Comparison of ENCODE assay signal across 1 cellular context in genomic region chr14:49761839-49762551, GRCh38.
TF ChIP-seq lines count a peak whose summit lies in the region.

No MANE protein-coding gene starts in this region.

TF ChIP-seq in K562, 482 proteins besides CTCF, POLR2A, EP300 and RAD21:
- no peak for TF ChIP-seq HES1 (IDR thresholded peaks at IDR 0.05; ENCODE audit: low read depth)
- no peak for TF ChIP-seq THRB (CRISPR knock-in tag; conservative IDR thresholded peaks at IDR 0.05)
- TF ChIP-seq ZBTB17 (CRISPR knock-in tag; IDR thresholded peaks at IDR 0.05): no peak
- no peak for TF ChIP-seq SP2 (IDR thresholded peaks at IDR 0.05; ENCODE audit: extremely low read depth, low read depth, low read length, poor library complexity, severe bottlenecking)
- TF ChIP-seq SIRT6 (IDR thresholded peaks at IDR 0.05; ENCODE audit: low read depth, low read length): no peak
- no peak for TF ChIP-seq SNRNP70 (optimal IDR thresholded peaks at IDR 0.05; ENCODE audit: low read depth, low read length)
- TF ChIP-seq ADNP (tag; IDR thresholded peaks at IDR 0.05): no peak
- TF ChIP-seq PTTG1 (tag; IDR thresholded peaks at IDR 0.05; ENCODE audit: low read depth): no peak
- TF ChIP-seq SNAPC5 (CRISPR knock-in tag; IDR thresholded peaks at IDR 0.05): no peak
- TF ChIP-seq ARID3A (IDR thresholded peaks at IDR 0.05; ENCODE audit: borderline replicate concordance, low read depth, low read length): no peak
- TF ChIP-seq CBFB (CRISPR knock-in tag; IDR thresholded peaks at IDR 0.05): no peak
- TF ChIP-seq SUPT5H (IDR thresholded peaks at IDR 0.05): no peak
- TF ChIP-seq GABPB1 (CRISPR knock-in tag; IDR thresholded peaks at IDR 0.05): no peak
- no peak for TF ChIP-seq PCBP1 (IDR thresholded peaks at IDR 0.05; ENCODE audit: low read depth, low read length, poor library complexity, severe bottlenecking)
- no peak for TF ChIP-seq CBX3 (IDR thresholded peaks at IDR 0.05; ENCODE audit: borderline replicate concordance in 1 of 2, low read length in 2 of 2)
- TF ChIP-seq ZNF449 (CRISPR knock-in tag; IDR thresholded peaks at IDR 0.05): no peak
- TF ChIP-seq NRF1 (conservative IDR thresholded peaks at IDR 0.05 in 1 of 2, IDR thresholded peaks at IDR 0.05 in 1 of 2): no peak
- no peak for TF ChIP-seq MEF2D (tag; conservative IDR thresholded peaks at IDR 0.05; ENCODE audit: low read depth)
- no peak for TF ChIP-seq RBM15 (IDR thresholded peaks at IDR 0.05; ENCODE audit: insufficient read depth, low read length)
- TF ChIP-seq CSDE1 (IDR thresholded peaks at IDR 0.05): no peak
